In the genomic region with DNA sequence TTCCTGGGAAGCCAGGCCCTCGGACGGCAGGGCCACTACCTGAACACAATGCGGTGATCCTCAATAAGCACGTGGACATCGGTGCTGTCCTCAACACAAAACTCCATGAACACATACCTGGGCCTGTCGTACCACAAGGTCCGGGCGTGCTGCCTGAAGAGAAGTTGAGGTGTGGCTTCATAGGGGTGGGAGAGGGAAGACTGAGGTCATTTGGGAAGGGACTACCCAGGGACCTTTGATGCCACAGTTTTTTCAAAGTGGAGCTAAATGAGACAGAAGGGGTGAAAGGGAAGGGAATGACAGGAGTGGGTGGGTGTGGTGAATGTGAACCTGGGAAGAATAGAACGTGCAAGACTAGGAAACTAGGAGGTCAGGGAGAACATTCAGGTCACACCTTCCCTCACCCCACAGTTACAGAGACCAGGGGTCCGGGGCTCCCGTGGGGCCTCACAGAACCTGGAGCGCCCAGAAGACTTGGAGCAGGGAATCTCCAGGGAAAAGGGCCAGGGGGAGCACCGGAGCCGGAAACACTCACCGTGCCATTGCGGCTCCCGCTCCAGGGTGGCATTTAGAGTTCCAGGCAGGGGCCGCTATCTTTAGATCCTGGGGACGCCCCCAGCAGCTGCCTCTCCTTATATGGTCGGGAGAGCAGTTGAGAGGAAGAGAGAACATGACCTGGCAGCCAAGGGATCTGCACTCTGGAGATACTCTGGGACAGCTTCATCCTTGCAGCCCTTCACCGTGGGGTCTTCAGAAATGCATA, we compare ENCODE assay signal across 8 cellular contexts. TPM values are rescaled to one million over a fixed set of nuclear protein-coding genes. Genes with fewer than 3 reads are reported as not detected.
DNase-seq lines count a peak whose midpoint lies in the region; ATAC-seq, FAIRE-seq and TF ChIP-seq lines count a peak whose summit lies in the region.

PTGES3L (minus strand) TSS at position 570 of the 763 bp plus-strand sequence; CDS start at position 543, 27 bp downstream.

- ATAC-seq in A549 (peak; percentile 51 to 61; a peak in 5 of 6 replicates), HG03520 (IDR thresholded peaks at IDR 0.05; ENCODE audit: unreplicated experiment) (no peak)
- peak; percentile 74 for ATAC-seq in stimulated activated naive CD8-positive, alpha-beta T cell treated with anti-CD3 and anti-CD28 coated beads, Interleukin-15, amount 100 ng/mL, for 72 hours

- H3K4me3 ChIP-seq in A549, result peak within 1 kb of the TSS; percentile 86
- H3K4me3 ChIP-seq in GM12865 (ENCODE audit: low read depth, low read length), result peak within 1 kb of the TSS; percentile 89
- H3K4me3 ChIP-seq in SJCRH30, result peak within 1 kb of the TSS; percentile 84
- peak within 1 kb of the TSS; percentile 90 for H3K4me3 ChIP-seq in choroid plexus epithelial cell (ENCODE audit: low read depth, low read length)

- H3K36me3 ChIP-seq in KOPT-K1 (ENCODE audit: insufficient read depth, low read length) (peaks cover 26% of the 10 kb centered on the region), SJCRH30 (no peaks in the 10 kb centered on the region)

- POLR2A ChIA-PET in A549 (lab: Yijun Ruan, JAX), result interaction anchor here (2.0 kb wide), 1 partner anchor 18 kb away, joined by 36 read pairs; the partner anchor contains the start of gene RPL27

- H3K4me2 ChIP-seq in A549, result peak within 1 kb of the TSS; percentile 95

- WGBS in A549 (ENCODE audit: missing lambda C conversion rate), result 52% methylated on average over 19 of the region's 21 CpGs

- FAIRE-seq in A549 (lab: Jason Lieb, UNC), result no peak

- H3K9me3 ChIP-seq in A549 (no peaks in the 10 kb centered on the region), KOPT-K1 (ENCODE audit: insufficient read depth, low read length, poor library complexity, severe bottlenecking) (no peaks in the 10 kb centered on the region), SJCRH30 (replicated peaks) (no peaks in the 10 kb centered on the region)

- no peak for TF ChIP-seq RAD21 in A549 (conservative IDR thresholded peaks at IDR 0.05 in 1 of 2, IDR thresholded peaks at IDR 0.05 in 1 of 2)

- H3K4me3 Mint-ChIP-seq in stimulated activated naive CD8-positive, alpha-beta T cell treated with anti-CD3 and anti-CD28 coated beads, Interleukin-15, amount 100 ng/mL, for 72 hours, result peak within 1 kb of the TSS; percentile 91 to 97

- TF ChIP-seq POLR2A in A549 (IDR thresholded peaks at IDR 0.05; ENCODE audit: low read length), result no peak

- H3K27ac Mint-ChIP-seq in stimulated activated naive CD8-positive, alpha-beta T cell treated with anti-CD3 and anti-CD28 coated beads, Interleukin-15, amount 100 ng/mL, for 72 hours, result peak within 1 kb of the TSS; percentile 96

- no peaks in the 10 kb centered on the region for H3K9me3 Mint-ChIP-seq in stimulated activated naive CD8-positive, alpha-beta T cell treated with anti-CD3 and anti-CD28 coated beads, Interleukin-15, amount 100 ng/mL, for 72 hours

- no peaks in the 10 kb centered on the region for H3K27me3 Mint-ChIP-seq in stimulated activated naive CD8-positive, alpha-beta T cell treated with anti-CD3 and anti-CD28 coated beads, Interleukin-15, amount 100 ng/mL, for 72 hours

- TF ChIP-seq EP300 in A549 (IDR thresholded peaks at IDR 0.05), result no peak

- DNase-seq in A549 (ENCODE audit: low read depth in 1 of 2, low spot score in 1 of 2), result peak; percentile 48 to 57
- DNase-seq in GM12865 (ENCODE audit: low read depth), result peak; percentile 52
- DNase-seq in SJCRH30, result peak; percentile 88 to 91
- DNase-seq in choroid plexus epithelial cell (ENCODE audit: low read depth), result peak; percentile 44
- DNase-seq in left kidney (ENCODE audit: low read depth, low spot score), result peak; percentile 78
- peak in 1 of 2 donors; percentile 46 for DNase-seq in stimulated activated naive CD8-positive, alpha-beta T cell treated with anti-CD3 and anti-CD28 coated beads, Interleukin-15, amount 100 ng/mL, for 72 hours

- H3K27me3 ChIP-seq in SJCRH30, result no peaks in the 10 kb centered on the region

- peaks cover 26% of the 10 kb centered on the region for H3K4me1 ChIP-seq in A549
- 0 out of 2 replicates have a peak, but pooled peaks cover 6% of the 10 kb centered on the region for H3K4me1 ChIP-seq in SJCRH30

- no peak for TF ChIP-seq CTCF in A549 (IDR thresholded peaks at IDR 0.05)
- no peak for TF ChIP-seq CTCF in GM12865 (IDR thresholded peaks at IDR 0.05; ENCODE audit: insufficient read depth, low read depth, low read length, missing control alignments)
- no peak for TF ChIP-seq CTCF in choroid plexus epithelial cell (conservative IDR thresholded peaks at IDR 0.05; ENCODE audit: low read depth, low read length)

- CTCF ChIA-PET in A549 (lab: Yijun Ruan, JAX), result interaction anchor here (1.0 to 11.1 kb wide), 7 partner anchors 11 to 141 kb away, joined by 3 to 86 read pairs (median 3); partner anchors contain the start of gene RPL27

- H3K27ac ChIP-seq in A549 (peak within 1 kb of the TSS; percentile 89 to 96), KOPT-K1 (ENCODE audit: low read depth, low read length, poor library complexity, severe bottlenecking) (peak within 1 kb of the TSS; percentile 78), SJCRH30 (peak within 1 kb of the TSS; percentile 54)

- peaks cover 43% of the 10 kb centered on the region for H3K4me1 Mint-ChIP-seq in stimulated activated naive CD8-positive, alpha-beta T cell treated with anti-CD3 and anti-CD28 coated beads, Interleukin-15, amount 100 ng/mL, for 72 hours

TF ChIP-seq in A549, 52 proteins besides CTCF, POLR2A, EP300 and RAD21:
- TF ChIP-seq SREBF2 (IDR thresholded peaks at IDR 0.05) (no peak), MYC (IDR thresholded peaks at IDR 0.05; ENCODE audit: borderline replicate concordance, low read length) (no peak), CBX8 (IDR thresholded peaks at IDR 0.05) (no peak), BHLHE40 (IDR thresholded peaks at IDR 0.05; ENCODE audit: low read depth, low read length) (no peak)
- TF ChIP-seq, protein P1, sequence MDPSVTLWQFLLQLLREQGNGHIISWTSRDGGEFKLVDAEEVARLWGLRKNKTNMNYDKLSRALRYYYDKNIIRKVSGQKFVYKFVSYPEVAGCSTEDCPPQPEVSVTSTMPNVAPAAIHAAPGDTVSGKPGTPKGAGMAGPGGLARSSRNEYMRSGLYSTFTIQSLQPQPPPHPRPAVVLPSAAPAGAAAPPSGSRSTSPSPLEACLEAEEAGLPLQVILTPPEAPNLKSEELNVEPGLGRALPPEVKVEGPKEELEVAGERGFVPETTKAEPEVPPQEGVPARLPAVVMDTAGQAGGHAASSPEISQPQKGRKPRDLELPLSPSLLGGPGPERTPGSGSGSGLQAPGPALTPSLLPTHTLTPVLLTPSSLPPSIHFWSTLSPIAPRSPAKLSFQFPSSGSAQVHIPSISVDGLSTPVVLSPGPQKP (IDR thresholded peaks at IDR 0.05; ENCODE audit: low read depth, low read length), result peak; percentile 60; the same call in 1 of the 2 replicates

RNA-seq across cellular contexts. Expression of gene PTGES3L, which starts in this region (rescaled TPM):
- 1.0 and 1.8 TPM in 2 replicates for polyA plus RNA-seq in A549 (2011; rRNA removed)
- 0.50 and 0.62 TPM in 2 replicates for polyA plus RNA-seq in A549 (2012; cell fraction: cytosol; rRNA removed)
- polyA plus RNA-seq in A549 (2012; cell fraction: nucleus; rRNA removed), result 1.1 and 1.3 TPM in 2 replicates
- polyA plus RNA-seq in A549 (2017; fragmentation: RNase III; extraction: RNeasy Plus Mini Kit Qiagen cat#74134 plus additional on column Dnase treatment), result 2.7 to 3.5 TPM (median 3.2 TPM) in 3 replicates
- 0.58 and 1.5 TPM in 2 replicates for polyA minus RNA-seq in A549 (2011; rRNA and poly(A)+ RNA removed)
- 5.5 TPM in 2 replicates for total RNA-seq in SJCRH30 (2014; rRNA removed; shearing (Covaris generic))
